Comparison of ENCODE assay signal across 27 cellular contexts in genomic region chr5:4674176-4674575, GRCh38.
"Had no signal": no experiment of that assay in that cellular context is flagged by ENCODE, and none has a peak within 500 bp of the region (broad histone marks: within the 10 kb centered on the region; RNA-seq: fewer than 3 reads in every experiment).

No MANE protein-coding gene starts in this region.

- H3K4me3 Mint-ChIP-seq: activated CD4-positive, alpha-beta T cell treated with anti-CD3 and anti-CD28 coated beads, Interleukin-2, amount 10 ng/mL, durations not matched to agents 24 days and 14 days; activated CD8-positive, alpha-beta T cell treated with anti-CD3 and anti-CD28 coated beads for 36 hours; activated naive CD4-positive, alpha-beta T cell treated with anti-CD3 and anti-CD28 coated beads, Interleukin-2, amount 50 U/mL, for 24 hours; activated naive CD8-positive, alpha-beta T cell treated with anti-CD3 and anti-CD28 coated beads, Interleukin-2, amount 10 ng/mL, durations not matched to agents 7 days and 5 days had no signal

- H3K36me3 Mint-ChIP-seq: activated naive CD4-positive, alpha-beta T cell treated with anti-CD3 and anti-CD28 coated beads, Interleukin-2, amount 50 U/mL, for 24 hours; activated naive CD8-positive, alpha-beta T cell treated with anti-CD3 and anti-CD28 coated beads, Interleukin-2, amount 10 ng/mL, durations not matched to agents 7 days and 5 days had no signal

- H3K36me3 ChIP-seq: ascending aorta, breast epithelium, WERI-Rb-1 had no signal

- H3K27me3 Mint-ChIP-seq: activated CD4-positive, alpha-beta T cell treated with anti-CD3 and anti-CD28 coated beads, Interleukin-2, amount 10 ng/mL, durations not matched to agents 24 days and 14 days; activated CD8-positive, alpha-beta T cell treated with anti-CD3 and anti-CD28 coated beads for 36 hours; activated naive CD4-positive, alpha-beta T cell treated with anti-CD3 and anti-CD28 coated beads, Interleukin-2, amount 50 U/mL, for 24 hours; activated naive CD8-positive, alpha-beta T cell treated with anti-CD3 and anti-CD28 coated beads, Interleukin-2, amount 10 ng/mL, durations not matched to agents 7 days and 5 days had no signal

- H3K4me1 Mint-ChIP-seq: activated CD4-positive, alpha-beta T cell treated with anti-CD3 and anti-CD28 coated beads, Interleukin-2, amount 10 ng/mL, durations not matched to agents 24 days and 14 days; activated naive CD4-positive, alpha-beta T cell treated with anti-CD3 and anti-CD28 coated beads, Interleukin-2, amount 50 U/mL, for 24 hours; activated naive CD8-positive, alpha-beta T cell treated with anti-CD3 and anti-CD28 coated beads, Interleukin-2, amount 10 ng/mL, durations not matched to agents 7 days and 5 days had no signal

- H3K4me1 ChIP-seq: ascending aorta, breast epithelium had no signal

- H3K27ac ChIP-seq: ascending aorta, breast epithelium, WERI-Rb-1 had no signal

- H3K9me3 ChIP-seq: ascending aorta, breast epithelium had no signal

- H3K4me3 ChIP-seq: ascending aorta, breast epithelium had no signal

- H3K27me3 ChIP-seq: ascending aorta, breast epithelium had no signal

- H3K9me3 Mint-ChIP-seq: activated naive CD4-positive, alpha-beta T cell treated with anti-CD3 and anti-CD28 coated beads, Interleukin-2, amount 50 U/mL, for 24 hours had no signal

- H3K27ac Mint-ChIP-seq: activated CD4-positive, alpha-beta T cell treated with anti-CD3 and anti-CD28 coated beads, Interleukin-2, amount 10 ng/mL, durations not matched to agents 24 days and 14 days; activated CD8-positive, alpha-beta T cell treated with anti-CD3 and anti-CD28 coated beads for 36 hours; activated naive CD4-positive, alpha-beta T cell treated with anti-CD3 and anti-CD28 coated beads, Interleukin-2, amount 50 U/mL, for 24 hours; activated naive CD8-positive, alpha-beta T cell treated with anti-CD3 and anti-CD28 coated beads, Interleukin-2, amount 10 ng/mL, durations not matched to agents 7 days and 5 days; activated T-helper 2 cell treated with anti-CD3 and anti-CD28 coated beads, Interferon-gamma antibody, Interleukin-2, Interleukin-4, amounts not matched to agents 10 μg/mL and 5 μg/mL and 100 μg/mL, durations not matched to agents 14 hours and 24 hours and 36 hours had no signal

- ATAC-seq: activated CD8-positive, alpha-beta T cell treated with anti-CD3 and anti-CD28 coated beads for 36 hours had no signal

- DNase-seq: activated CD4-positive, alpha-beta T cell treated with anti-CD3 and anti-CD28 coated beads for 1 hour; activated CD4-positive, alpha-beta T cell treated with anti-CD3 and anti-CD28 coated beads, Interleukin-2, amount 10 ng/mL, durations not matched to agents 24 days and 14 days; activated CD4-positive, alpha-beta T cell treated with anti-CD3 and anti-CD28 coated beads, Interleukin-2, amount 50 U/mL, for 4 hours; activated CD4-positive, CD25-positive, alpha-beta regulatory T cell; activated CD8-positive, alpha-beta T cell treated with anti-CD3 and anti-CD28 coated beads for 36 hours; activated gamma-delta T cell; activated naive CD4-positive, alpha-beta T cell treated with Interleukin-2 at 50 U/mL for 16 hours; activated naive CD8-positive, alpha-beta T cell treated with anti-CD3 and anti-CD28 coated beads, Interleukin-2, amount 10 ng/mL, durations not matched to agents 7 days and 5 days; activated T-cell treated with anti-CD3 and anti-CD28 coated beads, Interleukin-2, amount 50 U/mL, for 1 hour; amygdala; NCI-H1092 treated with DMSO at 0.1 percent for 48 hours; NCI-H1417; NCI-H146; NCI-H187; NCI-H2029 treated with DMSO at 0.1 percent for 48 hours; NCI-H2107; NCI-H2171; NCI-H510A; NCI-H526; NCI-H748 treated with DMSO at 0.1 percent for 48 hours; Right ventricle myocardium superior; T1000; WERI-Rb-1 had no signal
